In genomic region chr4:152032722-152033131, GRCh38 we compare ENCODE assay signal across 17 cellular contexts.
DNase-seq lines count a peak whose midpoint lies in the region; ATAC-seq and TF ChIP-seq lines count a peak whose summit lies in the region.
"Had no signal": no experiment of that assay in that cellular context is flagged by ENCODE, and none has a peak within 500 bp of the region (broad histone marks: within the 10 kb centered on the region; RNA-seq: fewer than 3 reads in every experiment).

No MANE protein-coding gene starts in this region.

- H3K9me3 Mint-ChIP-seq in activated T-cell treated with anti-CD3 and anti-CD28 coated beads, Interleukin-2, amount 50 U/mL, for 24 hours = no peaks in the 10 kb centered on the region
- H3K9me3 Mint-ChIP-seq: nephron had no signal

- peak in 1 of 4 donors; percentile 12 for TF ChIP-seq EP300 in sigmoid colon (IDR thresholded peaks at IDR 0.05)

- peak overlapping the region in 9 of 10 donors; percentile 34 to 74 (median 55) for H3K27ac ChIP-seq in heart right ventricle
- peak overlapping the region in 3 of 4 donors; percentile 61 to 69 (median 64) for H3K27ac ChIP-seq in sigmoid colon
- H3K27ac ChIP-seq in Peyer's patch = peak overlapping the region in 1 of 4 donors; percentile 63
- H3K27ac ChIP-seq: PC-9 had no signal

- no peaks in the 10 kb centered on the region for H3K27me3 Mint-ChIP-seq in activated T-cell treated with anti-CD3 and anti-CD28 coated beads, Interleukin-2, amount 50 U/mL, for 24 hours

- DNase-seq in EL (peak; percentile 57), amniotic stem cell (lab: John Stamatoyannopoulos, UW) (peak; percentile 28), heart right ventricle (no peak), sigmoid colon (no peak), Peyer's patch (no peak), NCI-H2196 treated with DMSO at 0.1 percent for 48 hours (lab: John Stamatoyannopoulos, UW; ENCODE audit: unreplicated experiment) (no peak)
- DNase-seq in activated T-cell treated with anti-CD3 and anti-CD28 coated beads, Interleukin-2, amount 50 U/mL, for 24 hours = no peak
- DNase-seq: activated CD4-positive, alpha-beta T cell treated with anti-CD3 and anti-CD28 coated beads, Interleukin-2, amount 50 U/mL, for 4 hours; activated gamma-delta T cell; cerebellar nuclear complex; erythroblast; islet precursor cell; NCI-H345; PC-9; T-helper 2 cell had no signal

- peaks cover 0 to 18% (median 4%) of the 10 kb centered on the region in 9 donors for H3K4me1 ChIP-seq in heart right ventricle
- peaks cover 0 to 23% (median 11%) of the 10 kb centered on the region in 4 donors for H3K4me1 ChIP-seq in sigmoid colon
- no peaks in the 10 kb centered on the region for H3K4me1 ChIP-seq in Peyer's patch

- H3K27me3 ChIP-seq in heart right ventricle (no peaks in the 10 kb centered on the region), sigmoid colon (no peaks in the 10 kb centered on the region), Peyer's patch (no peaks in the 10 kb centered on the region)

- TF ChIP-seq CTCF in heart right ventricle (IDR thresholded peaks at IDR 0.05) (no peak), sigmoid colon (IDR thresholded peaks at IDR 0.05) (no peak), Peyer's patch (IDR thresholded peaks at IDR 0.05) (no peak)

- H3K9me3 ChIP-seq in heart right ventricle (no peaks in the 10 kb centered on the region), sigmoid colon (no peaks in the 10 kb centered on the region), Peyer's patch (no peaks in the 10 kb centered on the region)

- no peak for TF ChIP-seq POLR2A in sigmoid colon (IDR thresholded peaks at IDR 0.05)
- no peak for TF ChIP-seq POLR2A in Peyer's patch (IDR thresholded peaks at IDR 0.05)

- intact Hi-C loops in heart right ventricle (cut with DNase I) = loop anchor here in 4 of 10 donors (2.0 to 10.0 kb wide), 4 partner anchors 70 to 342 kb away; no protein-coding TSS in a partner anchor
- intact Hi-C loops in sigmoid colon (cut with DNase I) = no loop called here

- H3K36me3 ChIP-seq in heart right ventricle (no peaks in the 10 kb centered on the region), sigmoid colon (no peaks in the 10 kb centered on the region), Peyer's patch (no peaks in the 10 kb centered on the region)

- 36 to 60% methylated on average over 1 of the region's 1 CpG for WGBS in heart right ventricle, 2 donors
- 83% methylated on average over 1 of the region's 1 CpG for WGBS in sigmoid colon, 2 donors

- no peak overlapping the region for H3K27ac Mint-ChIP-seq in activated T-cell treated with anti-CD3 and anti-CD28 coated beads, Interleukin-2, amount 50 U/mL, for 24 hours
- H3K27ac Mint-ChIP-seq: nephron had no signal

- no peak overlapping the region for H3K4me3 ChIP-seq in heart right ventricle
- H3K4me3 ChIP-seq in sigmoid colon = no peak overlapping the region
- H3K4me3 ChIP-seq in Peyer's patch = no peak overlapping the region
- H3K4me3 ChIP-seq: PC-9 had no signal

- H3K4me1 Mint-ChIP-seq in activated T-cell treated with anti-CD3 and anti-CD28 coated beads, Interleukin-2, amount 50 U/mL, for 24 hours (ENCODE audit: low read depth) = peaks cover 3% of the 10 kb centered on the region
- H3K4me1 Mint-ChIP-seq: nephron had no signal

- H3K4me3 Mint-ChIP-seq in activated T-cell treated with anti-CD3 and anti-CD28 coated beads, Interleukin-2, amount 50 U/mL, for 24 hours = no peak overlapping the region
- H3K4me3 Mint-ChIP-seq: nephron had no signal

- ATAC-seq in heart right ventricle = peak in 6 of 8 donors; percentile 48 to 91 (median 54)
- no peak for ATAC-seq in GM18907 (IDR thresholded peaks at IDR 0.05; ENCODE audit: unreplicated experiment)

- H3K36me3 Mint-ChIP-seq in activated T-cell treated with anti-CD3 and anti-CD28 coated beads, Interleukin-2, amount 50 U/mL, for 24 hours (ENCODE audit: low read depth) = no peaks in the 10 kb centered on the region

Comparison
In these comparisons a context has a peak if more than half of its experiments do, and no peak if none do; other contexts are left out.
1. DNase-seq: peak in EL (single experiment) and amniotic stem cell (single experiment); none in heart right ventricle (0 of 2), sigmoid colon (single experiment), activated T-cell treated with anti-CD3 and anti-CD28 coated beads, Interleukin-2, amount 50 U/mL, for 24 hours (single experiment), Peyer's patch (0 of 3) and NCI-H2196 treated with DMSO at 0.1 percent for 48 hours (single experiment).